Comparison of ENCODE assay signal across 8 cellular contexts in genomic region chr17:70767102-70767701, GRCh38.
A peak's percentile ranks its signal among the peaks of the same experiment; 100 is the strongest.
DNase-seq lines count a peak whose midpoint lies in the region; ATAC-seq, FAIRE-seq and TF ChIP-seq lines count a peak whose summit lies in the region.

No MANE protein-coding gene starts in this region.

- H3K36me3 Mint-ChIP-seq in osteocyte (ENCODE audit: unreplicated experiment) = no peaks in the 10 kb centered on the region

- H3K4me1 Mint-ChIP-seq in osteocyte (ENCODE audit: unreplicated experiment) = no peaks in the 10 kb centered on the region

- WGBS in lower leg skin, 2 donors = 32 to 51% methylated on average over 2 of the region's 2 CpGs

- H3K4me3 Mint-ChIP-seq in osteocyte (ENCODE audit: unreplicated experiment) = no peak overlapping the region

- intact Hi-C loops in left ventricle myocardium inferior (cut with micrococcal nuclease) = no loop called here
- intact Hi-C loops in left cardiac atrium (cut with DNase I) = loop anchor here in 1 of 2 donors (10.0 kb wide), 1 partner anchor 1768 kb away; no protein-coding TSS in a partner anchor
- intact Hi-C loops in lower leg skin (cut with DNase I; ENCODE audit: low total_unique reads) = loop anchor here (10.0 kb wide), 1 partner anchor 1778 kb away; no protein-coding TSS in a partner anchor

- H3K9me3 Mint-ChIP-seq in osteocyte (ENCODE audit: unreplicated experiment) = no peaks in the 10 kb centered on the region

- no peaks in the 10 kb centered on the region for H3K4me1 ChIP-seq in left ventricle myocardium inferior

- H3K9me3 ChIP-seq in left ventricle myocardium inferior (replicated peaks) = no peaks in the 10 kb centered on the region

- H3K27me3 Mint-ChIP-seq in osteocyte (ENCODE audit: unreplicated experiment) = peaks cover 20% of the 10 kb centered on the region

- peak; percentile 79 for FAIRE-seq in endometrium (lab: Jason Lieb, UNC)

- H3K4me3 ChIP-seq in left ventricle myocardium inferior (no peak overlapping the region), lower leg skin (ENCODE audit: low read depth, poor library complexity, severe bottlenecking) (no peak overlapping the region)

- no peak for DNase-seq in left ventricle myocardium inferior
- no peak for DNase-seq in left cardiac atrium
- DNase-seq in NCI-H446 (lab: John Stamatoyannopoulos, UW) = peak; percentile 18 to 54
- DNase-seq in osteocyte (ENCODE audit: extremely low spot score, unreplicated experiment) = no peak
- no peak for DNase-seq in lower leg skin (ENCODE audit: low spot score in 2 of 2)

- H3K27me3 ChIP-seq in left ventricle myocardium inferior (ENCODE audit: low read depth) = no peaks in the 10 kb centered on the region

- H3K36me3 ChIP-seq in left ventricle myocardium inferior = no peaks in the 10 kb centered on the region

- H3K27ac Mint-ChIP-seq in osteocyte (ENCODE audit: unreplicated experiment) = no peak overlapping the region

- ATAC-seq in left cardiac atrium (no peak), HG03439 (IDR thresholded peaks at IDR 0.05; ENCODE audit: unreplicated experiment) (no peak), HG03139 (IDR thresholded peaks at IDR 0.05; ENCODE audit: unreplicated experiment) (no peak)

- TF ChIP-seq POLR2A in lower leg skin (IDR thresholded peaks at IDR 0.05) = no peak

- H3K27ac ChIP-seq in left ventricle myocardium inferior (replicated peaks) = no peak overlapping the region

- TF ChIP-seq CTCF in left ventricle myocardium inferior (IDR thresholded peaks at IDR 0.05; ENCODE audit: borderline replicate concordance) (peak; percentile 61), osteocyte (IDR thresholded peaks at IDR 0.05) (peak; percentile 87), lower leg skin (IDR thresholded peaks at IDR 0.05) (no peak)

Comparison
In these comparisons a context has a peak if more than half of its experiments do, and no peak if none do; other contexts are left out.
1. DNase-seq: peak in NCI-H446 (2 of 2); none in left ventricle myocardium inferior (single experiment), left cardiac atrium (single experiment), osteocyte (single experiment) and lower leg skin (0 of 2).
2. CTCF ChIP-seq: peak in left ventricle myocardium inferior (single experiment) and osteocyte (single experiment); none in lower leg skin (0 of 3).